Comparison of ENCODE assay signal across 8 cellular contexts in the genomic region with DNA sequence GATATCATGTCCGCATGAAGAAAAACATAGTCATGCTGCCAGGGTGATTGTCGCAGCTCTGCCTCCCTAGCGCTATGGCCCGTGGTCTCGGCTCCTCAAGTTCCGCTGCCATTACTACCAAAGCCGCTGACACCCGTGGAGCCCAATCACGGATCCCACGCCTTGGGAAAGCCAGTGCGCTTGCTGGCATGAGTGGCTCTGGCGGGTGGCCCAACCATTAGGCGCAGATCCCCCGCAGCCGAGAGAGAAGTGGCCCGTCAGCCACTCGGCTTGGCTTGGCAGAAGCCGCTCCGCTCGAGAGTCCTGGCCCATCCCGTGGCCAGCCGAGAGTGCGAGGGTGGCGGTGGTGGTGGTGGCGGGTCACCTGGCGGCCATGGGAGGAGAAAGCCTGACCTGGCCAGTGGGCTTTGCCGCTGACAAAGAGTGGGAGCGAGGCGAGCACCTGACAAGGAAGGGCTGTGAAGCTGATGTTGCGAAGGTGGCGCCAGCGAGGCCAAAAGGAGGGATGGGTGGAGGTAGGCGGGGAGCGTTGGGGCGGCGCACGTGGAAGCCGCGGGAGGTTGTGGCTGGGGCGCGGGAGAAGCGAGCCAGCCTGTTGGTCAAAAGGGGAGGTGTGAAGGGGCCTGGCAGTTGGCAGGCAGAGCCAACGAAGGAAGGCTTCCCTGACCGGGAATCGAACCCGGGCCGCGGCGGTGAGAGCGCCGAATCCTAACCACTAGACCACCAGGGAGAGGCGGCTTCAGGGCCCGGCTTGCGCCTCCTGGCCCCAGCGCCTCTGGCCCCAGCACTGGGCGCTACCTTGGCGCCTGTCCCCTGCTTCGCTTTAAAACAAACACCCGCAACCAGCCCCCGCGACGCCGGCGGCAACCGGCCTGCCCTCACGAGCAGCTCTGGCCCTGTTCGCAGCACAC. TPM values are rescaled to one million over a fixed set of nuclear protein-coding genes. Genes with fewer than 3 reads are reported as not detected.
DNase-seq lines count a peak whose midpoint lies in the region; ATAC-seq, FAIRE-seq and TF ChIP-seq lines count a peak whose summit lies in the region.
"Not testable (repeated sequence)": the region's sequence is repeated elsewhere in the genome, so short reads cannot be mapped to it uniquely, and the experiment has no call there.

No MANE protein-coding gene starts in this region.

- H3K4me1 ChIP-seq in kidney (ENCODE audit: control insufficient read depth in 1 of 2, insufficient read depth in 1 of 2, low read depth in 1 of 2, low read length in 2 of 2); gastrocnemius medialis: not testable (repeated sequence)

- not testable (repeated sequence) for H3K27ac ChIP-seq in WERI-Rb-1; kidney (ENCODE audit: low read depth in 2 of 2, low read length in 2 of 2); gastrocnemius medialis

- H3K36me3 Mint-ChIP-seq in activated naive CD8-positive, alpha-beta T cell treated with anti-CD3 and anti-CD28 coated beads for 36 hours, result not testable (repeated sequence)

- H3K4me3 ChIP-seq in WERI-Rb-1 (ENCODE audit: low read depth, low read length); kidney (ENCODE audit: low read length in 2 of 2); gastrocnemius medialis: not testable (repeated sequence)

- not testable (repeated sequence) for H3K36me3 ChIP-seq in WERI-Rb-1; kidney (ENCODE audit: control insufficient read depth in 1 of 2, insufficient read depth in 2 of 2, low read length in 2 of 2); gastrocnemius medialis

- not testable (repeated sequence) for H3K27me3 Mint-ChIP-seq in activated naive CD8-positive, alpha-beta T cell treated with anti-CD3 and anti-CD28 coated beads for 36 hours

- intact Hi-C loops in kidney (cut with DNase I); gastrocnemius medialis (cut with DNase I; ENCODE audit: low total_unique reads): not testable (repeated sequence)

- not testable (repeated sequence) for H3K4me3 Mint-ChIP-seq in activated naive CD8-positive, alpha-beta T cell treated with anti-CD3 and anti-CD28 coated beads for 36 hours

- H3K9ac ChIP-seq in kidney (ENCODE audit: low read length in 2 of 2), result not testable (repeated sequence)

- TF ChIP-seq POLR2A in gastrocnemius medialis (IDR thresholded peaks at IDR 0.05), result not testable (repeated sequence)

- H3K9me3 ChIP-seq in WERI-Rb-1 (ENCODE audit: severe bottlenecking); kidney (ENCODE audit: control insufficient read depth in 1 of 2, low read length in 2 of 2); gastrocnemius medialis: not testable (repeated sequence)

- in situ Hi-C loops in gastrocnemius medialis (cut with MboI; ENCODE audit: low sequenced_read_pairs in 4 of 4), result not testable (repeated sequence)

- DNase-seq in WERI-Rb-1 (peak; percentile 66), kidney (peak; percentile 94), gastrocnemius medialis (peak in 1 of 2 donors; percentile 16)
- DNase-seq in activated naive CD8-positive, alpha-beta T cell treated with anti-CD3 and anti-CD28 coated beads for 36 hours, result peak; percentile 42

- not testable (repeated sequence) for FAIRE-seq in kidney (lab: Jason Lieb, UNC)

- not testable (repeated sequence) for TF ChIP-seq CTCF in WERI-Rb-1 (IDR thresholded peaks at IDR 0.05; ENCODE audit: low read depth, low read length); kidney (IDR thresholded peaks at IDR 0.05; ENCODE audit: borderline replicate concordance, extremely low read depth, insufficient read depth); gastrocnemius medialis (IDR thresholded peaks at IDR 0.05 in 4 of 5, conservative IDR thresholded peaks at IDR 0.05 in 1 of 5)

- not testable (repeated sequence) for H3K27me3 ChIP-seq in WERI-Rb-1 (ENCODE audit: insufficient read depth, low read depth, severe bottlenecking)
- H3K27me3 ChIP-seq in gastrocnemius medialis, result peaks cover 3 to 11% (median 4%) of the 10 kb centered on the region in 3 donors

- not testable (repeated sequence) for H3K27ac Mint-ChIP-seq in activated naive CD8-positive, alpha-beta T cell treated with anti-CD3 and anti-CD28 coated beads for 36 hours

- ATAC-seq in GM18498 (IDR thresholded peaks at IDR 0.05; ENCODE audit: unreplicated experiment), result peak; percentile 67
- peak; percentile 65 for ATAC-seq in GM19452 (IDR thresholded peaks at IDR 0.05; ENCODE audit: unreplicated experiment)
- ATAC-seq in HG02623 (IDR thresholded peaks at IDR 0.05; ENCODE audit: unreplicated experiment), result peak; percentile 43
- peak; percentile 66 for ATAC-seq in HG03175 (IDR thresholded peaks at IDR 0.05; ENCODE audit: unreplicated experiment)
- peak; percentile 41 to 55 for ATAC-seq in gastrocnemius medialis

- not testable (repeated sequence) for H3K4me1 Mint-ChIP-seq in activated naive CD8-positive, alpha-beta T cell treated with anti-CD3 and anti-CD28 coated beads for 36 hours

- H3K9me3 Mint-ChIP-seq in activated naive CD8-positive, alpha-beta T cell treated with anti-CD3 and anti-CD28 coated beads for 36 hours, result not testable (repeated sequence)

RNA-seq across cellular contexts. Expression of a gene that starts 51.1 kb away (rescaled TPM):
- not detected for total RNA-seq in activated naive CD8-positive, alpha-beta T cell treated with anti-CD3 and anti-CD28 coated beads for 36 hours
- 47.4 TPM for total RNA-seq in kidney
- 13.1 TPM for polyA plus RNA-seq in kidney (ENCODE audit: insufficient read depth, low read depth, low replicate concordance)
- 1 to 10 TPM; 5.0 to 9.0 (median 7.2) TPM for total RNA-seq in gastrocnemius medialis

Comparison
In these comparisons a context has a peak if more than half of its experiments do, and no peak if none do; other contexts are left out.
1. RNA of a gene that starts 51.1 kb away (total RNA-seq): 47.4 TPM in kidney (single experiment) and 5.0 to 9.0 TPM in gastrocnemius medialis; not detected in activated naive CD8-positive, alpha-beta T cell treated with anti-CD3 and anti-CD28 coated beads for 36 hours; every median in the first group is over 4 times any median in the second.
2. Peak in every context shown above with its lines, with median percentiles within 50 percentile points of each other: ATAC-seq.